ENCODE assay signal across 18 cellular contexts in the genomic region with DNA sequence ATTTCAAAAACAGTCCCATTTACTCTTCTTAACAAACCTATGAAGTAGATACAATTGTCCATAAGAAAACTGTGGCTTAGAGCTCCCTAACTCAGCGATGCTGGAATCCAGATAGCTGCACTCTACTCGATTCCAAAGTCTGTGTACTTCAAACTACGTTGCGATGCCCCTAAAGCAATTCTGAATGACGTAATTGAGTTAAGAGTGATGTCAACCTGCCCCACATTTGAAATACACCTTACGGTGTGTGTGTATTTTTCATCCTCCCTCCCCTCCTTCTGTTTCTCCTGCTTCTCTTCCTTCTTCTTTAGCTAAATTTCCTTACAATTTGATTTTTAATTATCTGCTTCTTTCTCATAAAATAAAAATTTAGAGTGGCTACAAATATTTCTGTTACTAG.
"Had no signal": no experiment of that assay in that cellular context is flagged by ENCODE, and none has a peak within 500 bp of the region (broad histone marks: within the 10 kb centered on the region; RNA-seq: fewer than 3 reads in every experiment).

No MANE protein-coding gene starts in this region.

- H3K4me3 Mint-ChIP-seq: activated T-helper 1 cell treated with anti-CD3 and anti-CD28 coated beads, Interleukin-12 subunit alpha, Interleukin-12 subunit beta, Interleukin-2, Interleukin-4 antibody, amounts not matched to agents 30 ng/mL and 10 ng/mL and 1 ng/mL, durations not matched to agents 14 hours and 24 hours and 36 hours; nephron progenitor cell; stimulated activated naive B cell treated with anti-CD40 and anti-IgM and Interleukin-4, amounts not matched to agents 10 μg/mL and 1 μg/mL and 100 μg/mL, for 72 hours had no signal

- H3K36me3 ChIP-seq: cardiac muscle cell, heart left ventricle, sigmoid colon, upper lobe of left lung, WERI-Rb-1 had no signal

- H3K4me1 Mint-ChIP-seq: nephron progenitor cell; stimulated activated naive B cell treated with anti-CD40 and anti-IgM and Interleukin-4, amounts not matched to agents 10 μg/mL and 1 μg/mL and 100 μg/mL, for 72 hours had no signal

- H3K4me1 ChIP-seq: body of pancreas, heart left ventricle, sigmoid colon, upper lobe of left lung had no signal

- H3K36me3 Mint-ChIP-seq: stimulated activated naive B cell treated with anti-CD40 and anti-IgM and Interleukin-4, amounts not matched to agents 10 μg/mL and 1 μg/mL and 100 μg/mL, for 72 hours had no signal

- ATAC-seq: body of pancreas; heart left ventricle; left cardiac atrium; stimulated activated naive B cell treated with anti-CD40 and anti-IgM and Interleukin-4, amounts not matched to agents 10 μg/mL and 1 μg/mL and 100 μg/mL, for 72 hours had no signal

- H3K4me3 ChIP-seq: body of pancreas, cardiac muscle cell, heart left ventricle, sigmoid colon, smooth muscle cell, upper lobe of left lung had no signal

- H3K9me3 ChIP-seq: body of pancreas, heart left ventricle, sigmoid colon, upper lobe of left lung had no signal

- H3K27ac ChIP-seq: body of pancreas, cardiac muscle cell, heart left ventricle, sigmoid colon, upper lobe of left lung, WERI-Rb-1 had no signal

- H3K27me3 ChIP-seq: body of pancreas, cardiac muscle cell, heart left ventricle, sigmoid colon, upper lobe of left lung had no signal

- DNase-seq: activated CD4-positive, CD25-positive, alpha-beta regulatory T cell treated with anti-CD3 and anti-CD28 coated beads, Interleukin-2, amount 50 U/mL, for 72 hours; activated gamma-delta T cell; anterior cingulate cortex; body of pancreas; heart left ventricle; islet precursor cell; left cardiac atrium; nephron progenitor cell; posterior cingulate gyrus; sigmoid colon; stimulated activated CD4-positive, alpha-beta T cell treated with anti-CD3 and anti-CD28 coated beads, Interleukin-15, amount 100 ng/mL, for 24 hours; stimulated activated CD8-positive, alpha-beta memory T cell treated with anti-CD3 and anti-CD28 coated beads, Interleukin-4, amount 100 ng/mL, for 48 hours; stimulated activated naive B cell treated with anti-CD40 and anti-IgM and Interleukin-4, amounts not matched to agents 10 μg/mL and 1 μg/mL and 100 μg/mL, for 72 hours; upper lobe of left lung; WERI-Rb-1 had no signal

- H3K9me3 Mint-ChIP-seq: activated T-helper 1 cell treated with anti-CD3 and anti-CD28 coated beads, Interleukin-12 subunit alpha, Interleukin-12 subunit beta, Interleukin-2, Interleukin-4 antibody, amounts not matched to agents 30 ng/mL and 10 ng/mL and 1 ng/mL, durations not matched to agents 14 hours and 24 hours and 36 hours; nephron progenitor cell; stimulated activated naive B cell treated with anti-CD40 and anti-IgM and Interleukin-4, amounts not matched to agents 10 μg/mL and 1 μg/mL and 100 μg/mL, for 72 hours had no signal

- H3K27ac Mint-ChIP-seq: nephron progenitor cell; stimulated activated naive B cell treated with anti-CD40 and anti-IgM and Interleukin-4, amounts not matched to agents 10 μg/mL and 1 μg/mL and 100 μg/mL, for 72 hours had no signal

- H3K27me3 Mint-ChIP-seq: stimulated activated naive B cell treated with anti-CD40 and anti-IgM and Interleukin-4, amounts not matched to agents 10 μg/mL and 1 μg/mL and 100 μg/mL, for 72 hours had no signal
